1 cellular context compared by ENCODE assay signal in genomic region chr6:49736017-49736508, GRCh38.
TF ChIP-seq lines count a peak whose summit lies in the region.

No MANE protein-coding gene starts in this region.

TF ChIP-seq in K562, 482 proteins besides CTCF, POLR2A, EP300 and RAD21 (continued from another document and continues in another):
- TF ChIP-seq HMBOX1 (IDR thresholded peaks at IDR 0.05) (peak; percentile 42; the same call in 1 of the 2 replicates), SMARCE1 (IDR thresholded peaks at IDR 0.05) (peak; percentile 93), HMGN3 (IDR thresholded peaks at IDR 0.05; ENCODE audit: borderline replicate concordance, extremely low read depth, insufficient read length, low read depth, low read length) (peak; percentile 43), PTRF (tag; IDR thresholded peaks at IDR 0.05) (no peak), STAG1 (CRISPR knock-in tag; IDR thresholded peaks at IDR 0.05; ENCODE audit: borderline replicate concordance) (no peak), CBX3 (IDR thresholded peaks at IDR 0.05; ENCODE audit: borderline replicate concordance in 1 of 2, low read length in 2 of 2) (peak in 1 of 2 experiments; percentile 88; a peak in 2 of 3 replicates), NUFIP1 (IDR thresholded peaks at IDR 0.05; ENCODE audit: partially characterized antibody) (no peak), E4F1 (CRISPR knock-in tag; IDR thresholded peaks at IDR 0.05; ENCODE audit: borderline replicate concordance) (no peak), ESRRA (IDR thresholded peaks at IDR 0.05; ENCODE audit: borderline replicate concordance, low read depth) (no peak), HDAC2 (IDR thresholded peaks at IDR 0.05) (peak; percentile 73; the same call in 1 of the 2 replicates), E2F5 (CRISPR knock-in tag; IDR thresholded peaks at IDR 0.05) (no peak), STAT5B (CRISPR knock-in tag; IDR thresholded peaks at IDR 0.05) (no peak), FOXK2 (conservative IDR thresholded peaks at IDR 0.05 in 1 of 2, IDR thresholded peaks at IDR 0.05 in 1 of 2; ENCODE audit: low read depth in 2 of 2) (peak; percentile 26 to 50; a peak in 1 of 4 replicates), HNRNPLL (IDR thresholded peaks at IDR 0.05; ENCODE audit: low read depth, low read length, poor library complexity, severe bottlenecking) (no peak), SIN3B (IDR thresholded peaks at IDR 0.05; ENCODE audit: low read depth) (no peak), PHF8 (IDR thresholded peaks at IDR 0.05; ENCODE audit: borderline replicate concordance, low read length) (no peak), ZNF217 (CRISPR knock-in tag; IDR thresholded peaks at IDR 0.05) (no peak), SFPQ (IDR thresholded peaks at IDR 0.05; ENCODE audit: low read depth, low read length) (no peak), ZFP36 (IDR thresholded peaks at IDR 0.05; ENCODE audit: low read depth, low read length, partially characterized antibody) (no peak), DNMT1 (IDR thresholded peaks at IDR 0.05) (no peak), GATA2 (CRISPR knock-in tag; IDR thresholded peaks at IDR 0.05) (peak; percentile 93), KAT7 (CRISPR knock-in tag; IDR thresholded peaks at IDR 0.05; ENCODE audit: borderline replicate concordance) (no peak), ZNF449 (CRISPR knock-in tag; IDR thresholded peaks at IDR 0.05) (no peak), TRIM24 (IDR thresholded peaks at IDR 0.05) (peak; percentile 80 to 83), RBM15 (IDR thresholded peaks at IDR 0.05; ENCODE audit: insufficient read depth, low read length) (no peak), NBN (IDR thresholded peaks at IDR 0.05; ENCODE audit: low read depth) (no peak), CCAR2 (IDR thresholded peaks at IDR 0.05; ENCODE audit: low read depth, low read length) (no peak), IRF2 (CRISPR knock-in tag; IDR thresholded peaks at IDR 0.05) (no peak), HNRNPL (IDR thresholded peaks at IDR 0.05; ENCODE audit: low read depth, low read length) (no peak), E2F6 (IDR thresholded peaks at IDR 0.05; ENCODE audit: borderline replicate concordance in 1 of 2, extremely low read depth in 1 of 2, insufficient read depth in 1 of 2, insufficient read length in 1 of 2, low read depth in 1 of 2, low read length in 1 of 2, poor library complexity in 1 of 2, severe bottlenecking in 1 of 2) (peak; percentile 36 to 54), ZNF507 (tag; conservative IDR thresholded peaks at IDR 0.05) (no peak), KLF16 (IDR thresholded peaks at IDR 0.05) (peak; percentile 79), ZKSCAN8 (CRISPR knock-in tag; IDR thresholded peaks at IDR 0.05) (no peak), BRCA1 (IDR thresholded peaks at IDR 0.05) (no peak), BRCA1 (CRISPR knock-in tag; IDR thresholded peaks at IDR 0.05) (no peak), OTX1 (CRISPR knock-in tag; IDR thresholded peaks at IDR 0.05) (no peak), ARID1B (IDR thresholded peaks at IDR 0.05) (peak; percentile 98), ELF4 (CRISPR knock-in tag; IDR thresholded peaks at IDR 0.05) (no peak), MTA1 (IDR thresholded peaks at IDR 0.05; ENCODE audit: borderline replicate concordance) (peak; percentile 78)
- TF ChIP-seq, protein P1, sequence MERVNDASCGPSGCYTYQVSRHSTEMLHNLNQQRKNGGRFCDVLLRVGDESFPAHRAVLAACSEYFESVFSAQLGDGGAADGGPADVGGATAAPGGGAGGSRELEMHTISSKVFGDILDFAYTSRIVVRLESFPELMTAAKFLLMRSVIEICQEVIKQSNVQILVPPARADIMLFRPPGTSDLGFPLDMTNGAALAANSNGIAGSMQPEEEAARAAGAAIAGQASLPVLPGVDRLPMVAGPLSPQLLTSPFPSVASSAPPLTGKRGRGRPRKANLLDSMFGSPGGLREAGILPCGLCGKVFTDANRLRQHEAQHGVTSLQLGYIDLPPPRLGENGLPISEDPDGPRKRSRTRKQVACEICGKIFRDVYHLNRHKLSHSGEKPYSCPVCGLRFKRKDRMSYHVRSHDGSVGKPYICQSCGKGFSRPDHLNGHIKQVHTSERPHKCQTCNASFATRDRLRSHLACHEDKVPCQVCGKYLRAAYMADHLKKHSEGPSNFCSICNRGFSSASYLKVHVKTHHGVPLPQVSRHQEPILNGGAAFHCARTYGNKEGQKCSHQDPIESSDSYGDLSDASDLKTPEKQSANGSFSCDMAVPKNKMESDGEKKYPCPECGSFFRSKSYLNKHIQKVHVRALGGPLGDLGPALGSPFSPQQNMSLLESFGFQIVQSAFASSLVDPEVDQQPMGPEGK (CRISPR knock-in tag; IDR thresholded peaks at IDR 0.05; ENCODE audit: borderline replicate concordance) = no peak
- TF ChIP-seq, protein P2, sequence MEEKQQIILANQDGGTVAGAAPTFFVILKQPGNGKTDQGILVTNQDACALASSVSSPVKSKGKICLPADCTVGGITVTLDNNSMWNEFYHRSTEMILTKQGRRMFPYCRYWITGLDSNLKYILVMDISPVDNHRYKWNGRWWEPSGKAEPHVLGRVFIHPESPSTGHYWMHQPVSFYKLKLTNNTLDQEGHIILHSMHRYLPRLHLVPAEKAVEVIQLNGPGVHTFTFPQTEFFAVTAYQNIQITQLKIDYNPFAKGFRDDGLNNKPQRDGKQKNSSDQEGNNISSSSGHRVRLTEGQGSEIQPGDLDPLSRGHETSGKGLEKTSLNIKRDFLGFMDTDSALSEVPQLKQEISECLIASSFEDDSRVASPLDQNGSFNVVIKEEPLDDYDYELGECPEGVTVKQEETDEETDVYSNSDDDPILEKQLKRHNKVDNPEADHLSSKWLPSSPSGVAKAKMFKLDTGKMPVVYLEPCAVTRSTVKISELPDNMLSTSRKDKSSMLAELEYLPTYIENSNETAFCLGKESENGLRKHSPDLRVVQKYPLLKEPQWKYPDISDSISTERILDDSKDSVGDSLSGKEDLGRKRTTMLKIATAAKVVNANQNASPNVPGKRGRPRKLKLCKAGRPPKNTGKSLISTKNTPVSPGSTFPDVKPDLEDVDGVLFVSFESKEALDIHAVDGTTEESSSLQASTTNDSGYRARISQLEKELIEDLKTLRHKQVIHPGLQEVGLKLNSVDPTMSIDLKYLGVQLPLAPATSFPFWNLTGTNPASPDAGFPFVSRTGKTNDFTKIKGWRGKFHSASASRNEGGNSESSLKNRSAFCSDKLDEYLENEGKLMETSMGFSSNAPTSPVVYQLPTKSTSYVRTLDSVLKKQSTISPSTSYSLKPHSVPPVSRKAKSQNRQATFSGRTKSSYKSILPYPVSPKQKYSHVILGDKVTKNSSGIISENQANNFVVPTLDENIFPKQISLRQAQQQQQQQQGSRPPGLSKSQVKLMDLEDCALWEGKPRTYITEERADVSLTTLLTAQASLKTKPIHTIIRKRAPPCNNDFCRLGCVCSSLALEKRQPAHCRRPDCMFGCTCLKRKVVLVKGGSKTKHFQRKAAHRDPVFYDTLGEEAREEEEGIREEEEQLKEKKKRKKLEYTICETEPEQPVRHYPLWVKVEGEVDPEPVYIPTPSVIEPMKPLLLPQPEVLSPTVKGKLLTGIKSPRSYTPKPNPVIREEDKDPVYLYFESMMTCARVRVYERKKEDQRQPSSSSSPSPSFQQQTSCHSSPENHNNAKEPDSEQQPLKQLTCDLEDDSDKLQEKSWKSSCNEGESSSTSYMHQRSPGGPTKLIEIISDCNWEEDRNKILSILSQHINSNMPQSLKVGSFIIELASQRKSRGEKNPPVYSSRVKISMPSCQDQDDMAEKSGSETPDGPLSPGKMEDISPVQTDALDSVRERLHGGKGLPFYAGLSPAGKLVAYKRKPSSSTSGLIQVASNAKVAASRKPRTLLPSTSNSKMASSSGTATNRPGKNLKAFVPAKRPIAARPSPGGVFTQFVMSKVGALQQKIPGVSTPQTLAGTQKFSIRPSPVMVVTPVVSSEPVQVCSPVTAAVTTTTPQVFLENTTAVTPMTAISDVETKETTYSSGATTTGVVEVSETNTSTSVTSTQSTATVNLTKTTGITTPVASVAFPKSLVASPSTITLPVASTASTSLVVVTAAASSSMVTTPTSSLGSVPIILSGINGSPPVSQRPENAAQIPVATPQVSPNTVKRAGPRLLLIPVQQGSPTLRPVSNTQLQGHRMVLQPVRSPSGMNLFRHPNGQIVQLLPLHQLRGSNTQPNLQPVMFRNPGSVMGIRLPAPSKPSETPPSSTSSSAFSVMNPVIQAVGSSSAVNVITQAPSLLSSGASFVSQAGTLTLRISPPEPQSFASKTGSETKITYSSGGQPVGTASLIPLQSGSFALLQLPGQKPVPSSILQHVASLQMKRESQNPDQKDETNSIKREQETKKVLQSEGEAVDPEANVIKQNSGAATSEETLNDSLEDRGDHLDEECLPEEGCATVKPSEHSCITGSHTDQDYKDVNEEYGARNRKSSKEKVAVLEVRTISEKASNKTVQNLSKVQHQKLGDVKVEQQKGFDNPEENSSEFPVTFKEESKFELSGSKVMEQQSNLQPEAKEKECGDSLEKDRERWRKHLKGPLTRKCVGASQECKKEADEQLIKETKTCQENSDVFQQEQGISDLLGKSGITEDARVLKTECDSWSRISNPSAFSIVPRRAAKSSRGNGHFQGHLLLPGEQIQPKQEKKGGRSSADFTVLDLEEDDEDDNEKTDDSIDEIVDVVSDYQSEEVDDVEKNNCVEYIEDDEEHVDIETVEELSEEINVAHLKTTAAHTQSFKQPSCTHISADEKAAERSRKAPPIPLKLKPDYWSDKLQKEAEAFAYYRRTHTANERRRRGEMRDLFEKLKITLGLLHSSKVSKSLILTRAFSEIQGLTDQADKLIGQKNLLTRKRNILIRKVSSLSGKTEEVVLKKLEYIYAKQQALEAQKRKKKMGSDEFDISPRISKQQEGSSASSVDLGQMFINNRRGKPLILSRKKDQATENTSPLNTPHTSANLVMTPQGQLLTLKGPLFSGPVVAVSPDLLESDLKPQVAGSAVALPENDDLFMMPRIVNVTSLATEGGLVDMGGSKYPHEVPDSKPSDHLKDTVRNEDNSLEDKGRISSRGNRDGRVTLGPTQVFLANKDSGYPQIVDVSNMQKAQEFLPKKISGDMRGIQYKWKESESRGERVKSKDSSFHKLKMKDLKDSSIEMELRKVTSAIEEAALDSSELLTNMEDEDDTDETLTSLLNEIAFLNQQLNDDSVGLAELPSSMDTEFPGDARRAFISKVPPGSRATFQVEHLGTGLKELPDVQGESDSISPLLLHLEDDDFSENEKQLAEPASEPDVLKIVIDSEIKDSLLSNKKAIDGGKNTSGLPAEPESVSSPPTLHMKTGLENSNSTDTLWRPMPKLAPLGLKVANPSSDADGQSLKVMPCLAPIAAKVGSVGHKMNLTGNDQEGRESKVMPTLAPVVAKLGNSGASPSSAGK (IDR thresholded peaks at IDR 0.05) = peak; percentile 71
